11 cellular contexts compared by ENCODE assay signal in the genomic region with DNA sequence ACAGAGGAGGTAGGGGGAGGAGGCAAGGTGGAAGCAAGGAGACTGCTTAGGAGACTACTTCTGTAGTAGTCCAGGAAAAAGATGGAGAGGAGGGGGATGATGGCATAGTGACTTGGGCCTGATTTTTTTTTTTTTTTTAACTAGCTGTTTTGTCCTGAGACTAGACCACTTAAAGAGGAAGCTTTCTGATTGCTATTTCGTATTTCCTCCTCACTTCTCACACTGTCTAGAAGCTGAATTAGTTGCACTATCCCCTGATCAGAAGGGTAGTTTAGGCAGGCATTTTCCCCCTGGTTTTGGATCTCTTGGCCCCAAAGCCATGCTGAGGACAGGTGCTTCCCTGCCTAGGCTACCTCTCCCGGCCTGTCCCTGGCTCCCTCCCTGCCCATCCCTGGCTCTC. TPM values are rescaled to one million over a fixed set of nuclear protein-coding genes. Genes with fewer than 3 reads are reported as not detected.
A peak's percentile ranks its signal among the peaks of the same experiment; 100 is the strongest.
DNase-seq lines count a peak whose midpoint lies in the region; ATAC-seq lines count a peak whose summit lies in the region.
"Had no signal": no experiment of that assay in that cellular context is flagged by ENCODE, and none has a peak within 500 bp of the region (broad histone marks: within the 10 kb centered on the region; RNA-seq: fewer than 3 reads in every experiment).

No MANE protein-coding gene starts in this region.

- no peaks in the 10 kb centered on the region for H3K27me3 ChIP-seq in BLaER1

- peak; percentile 42 for ATAC-seq in GM18861 (IDR thresholded peaks at IDR 0.05; ENCODE audit: unreplicated experiment)
- ATAC-seq in naive thymus-derived CD8-positive, alpha-beta T cell = no peak
- no peak for ATAC-seq in GM19455 (IDR thresholded peaks at IDR 0.05; ENCODE audit: unreplicated experiment)
- ATAC-seq in HG02588 (IDR thresholded peaks at IDR 0.05; ENCODE audit: unreplicated experiment) = no peak
- no peak for ATAC-seq in GM21360 (IDR thresholded peaks at IDR 0.05; ENCODE audit: unreplicated experiment)
- ATAC-seq in GM19463 (IDR thresholded peaks at IDR 0.05; ENCODE audit: unreplicated experiment) = no peak

- no peaks in the 10 kb centered on the region for H3K9me3 ChIP-seq in BLaER1

- H3K9me3 Mint-ChIP-seq in activated T-helper 1 cell treated with anti-CD3 and anti-CD28 coated beads, Interleukin-12 subunit alpha, Interleukin-12 subunit beta, Interleukin-2, Interleukin-4 antibody, amounts not matched to agents 30 ng/mL and 10 ng/mL and 1 ng/mL, durations not matched to agents 14 hours and 24 hours and 36 hours = no peaks in the 10 kb centered on the region
- H3K9me3 Mint-ChIP-seq in naive thymus-derived CD8-positive, alpha-beta T cell = no peaks in the 10 kb centered on the region

- peak overlapping the region; percentile 26; the same call in 1 of the 2 replicates for H3K9ac ChIP-seq in BLaER1

- peaks cover 87% of the 10 kb centered on the region for H3K4me1 ChIP-seq in BLaER1

- no peak for DNase-seq in activated T-helper 1 cell treated with anti-CD3 and anti-CD28 coated beads, Interleukin-12 subunit alpha, Interleukin-12 subunit beta, Interleukin-2, Interleukin-4 antibody, amounts not matched to agents 30 ng/mL and 10 ng/mL and 1 ng/mL, durations not matched to agents 14 hours and 24 hours and 36 hours (ENCODE audit: low spot score)
- no peak for DNase-seq in naive thymus-derived CD8-positive, alpha-beta T cell
- DNase-seq: DMS53, kidney, NCI-H1092 had no signal

- peaks cover 8% of the 10 kb centered on the region for H3K36me3 Mint-ChIP-seq in activated T-helper 1 cell treated with anti-CD3 and anti-CD28 coated beads, Interleukin-12 subunit alpha, Interleukin-12 subunit beta, Interleukin-2, Interleukin-4 antibody, amounts not matched to agents 30 ng/mL and 10 ng/mL and 1 ng/mL, durations not matched to agents 14 hours and 24 hours and 36 hours (ENCODE audit: low read depth)
- H3K36me3 Mint-ChIP-seq in naive thymus-derived CD8-positive, alpha-beta T cell = peaks cover 0 to 23% (median 0%) of the 10 kb centered on the region in 3 donors

- H3K4me2 ChIP-seq in BLaER1 = peak overlapping the region; percentile 74

- H3K4me1 Mint-ChIP-seq in activated T-helper 1 cell treated with anti-CD3 and anti-CD28 coated beads, Interleukin-12 subunit alpha, Interleukin-12 subunit beta, Interleukin-2, Interleukin-4 antibody, amounts not matched to agents 30 ng/mL and 10 ng/mL and 1 ng/mL, durations not matched to agents 14 hours and 24 hours and 36 hours (ENCODE audit: low read depth) = peaks cover 78% of the 10 kb centered on the region
- peaks cover 62 to 92% (median 88%) of the 10 kb centered on the region in 4 donors for H3K4me1 Mint-ChIP-seq in naive thymus-derived CD8-positive, alpha-beta T cell

- H3K36me3 ChIP-seq in BLaER1 = peaks cover 46% of the 10 kb centered on the region

- no peak overlapping the region for H3K4me3 Mint-ChIP-seq in activated T-helper 1 cell treated with anti-CD3 and anti-CD28 coated beads, Interleukin-12 subunit alpha, Interleukin-12 subunit beta, Interleukin-2, Interleukin-4 antibody, amounts not matched to agents 30 ng/mL and 10 ng/mL and 1 ng/mL, durations not matched to agents 14 hours and 24 hours and 36 hours
- peak overlapping the region in 9 of 10 donors; percentile 12 to 81 (median 61) for H3K4me3 Mint-ChIP-seq in naive thymus-derived CD8-positive, alpha-beta T cell

- intact Hi-C loops in activated T-helper 1 cell treated with anti-CD3 and anti-CD28 coated beads, Interleukin-12 subunit alpha, Interleukin-12 subunit beta, Interleukin-2, Interleukin-4 antibody, amounts not matched to agents 30 ng/mL and 10 ng/mL and 1 ng/mL, durations not matched to agents 14 hours and 24 hours and 36 hours (cut with micrococcal nuclease) = no loop called here

- H3K27ac ChIP-seq in BLaER1 = no peak overlapping the region

- POLR2A ChIA-PET in naive thymus-derived CD8-positive, alpha-beta T cell (lab: Charles Lee) = interaction anchor here (0.5 to 1.7 kb wide), 4 partner anchors 12 to 119 kb away, joined by 3 to 5 read pairs (median 3); no protein-coding TSS in a partner anchor

- H3K4me3 ChIP-seq in BLaER1 = no peak overlapping the region

- H4K20me1 ChIP-seq in BLaER1 = peaks cover 100% of the 10 kb centered on the region

- peak overlapping the region; percentile 64 for H3K27ac Mint-ChIP-seq in activated T-helper 1 cell treated with anti-CD3 and anti-CD28 coated beads, Interleukin-12 subunit alpha, Interleukin-12 subunit beta, Interleukin-2, Interleukin-4 antibody, amounts not matched to agents 30 ng/mL and 10 ng/mL and 1 ng/mL, durations not matched to agents 14 hours and 24 hours and 36 hours
- peak overlapping the region; percentile 60 to 94 (median 80) for H3K27ac Mint-ChIP-seq in naive thymus-derived CD8-positive, alpha-beta T cell

- H3K27me3 Mint-ChIP-seq in activated T-helper 1 cell treated with anti-CD3 and anti-CD28 coated beads, Interleukin-12 subunit alpha, Interleukin-12 subunit beta, Interleukin-2, Interleukin-4 antibody, amounts not matched to agents 30 ng/mL and 10 ng/mL and 1 ng/mL, durations not matched to agents 14 hours and 24 hours and 36 hours (ENCODE audit: insufficient read depth) = no peaks in the 10 kb centered on the region
- H3K27me3 Mint-ChIP-seq in naive thymus-derived CD8-positive, alpha-beta T cell = no peaks in the 10 kb centered on the region

RNA-seq across cellular contexts. Expression of a gene that starts 14.9 kb away (rescaled TPM):
- total RNA-seq in activated T-helper 1 cell treated with anti-CD3 and anti-CD28 coated beads, Interleukin-12 subunit alpha, Interleukin-12 subunit beta, Interleukin-2, Interleukin-4 antibody, amounts not matched to agents 30 ng/mL and 10 ng/mL and 1 ng/mL, durations not matched to agents 14 hours and 24 hours and 36 hours = 335 and 338 TPM in 2 replicates
- 100 to 1,000 TPM; 177 to 180 TPM for total RNA-seq in naive thymus-derived CD8-positive, alpha-beta T cell
- 10 to 100 TPM; 10.9 to 29.4 (median 13.8) TPM for polyA plus RNA-seq in naive thymus-derived CD8-positive, alpha-beta T cell
